Comparison of ENCODE assay signal across 1 cellular context in the genomic region with DNA sequence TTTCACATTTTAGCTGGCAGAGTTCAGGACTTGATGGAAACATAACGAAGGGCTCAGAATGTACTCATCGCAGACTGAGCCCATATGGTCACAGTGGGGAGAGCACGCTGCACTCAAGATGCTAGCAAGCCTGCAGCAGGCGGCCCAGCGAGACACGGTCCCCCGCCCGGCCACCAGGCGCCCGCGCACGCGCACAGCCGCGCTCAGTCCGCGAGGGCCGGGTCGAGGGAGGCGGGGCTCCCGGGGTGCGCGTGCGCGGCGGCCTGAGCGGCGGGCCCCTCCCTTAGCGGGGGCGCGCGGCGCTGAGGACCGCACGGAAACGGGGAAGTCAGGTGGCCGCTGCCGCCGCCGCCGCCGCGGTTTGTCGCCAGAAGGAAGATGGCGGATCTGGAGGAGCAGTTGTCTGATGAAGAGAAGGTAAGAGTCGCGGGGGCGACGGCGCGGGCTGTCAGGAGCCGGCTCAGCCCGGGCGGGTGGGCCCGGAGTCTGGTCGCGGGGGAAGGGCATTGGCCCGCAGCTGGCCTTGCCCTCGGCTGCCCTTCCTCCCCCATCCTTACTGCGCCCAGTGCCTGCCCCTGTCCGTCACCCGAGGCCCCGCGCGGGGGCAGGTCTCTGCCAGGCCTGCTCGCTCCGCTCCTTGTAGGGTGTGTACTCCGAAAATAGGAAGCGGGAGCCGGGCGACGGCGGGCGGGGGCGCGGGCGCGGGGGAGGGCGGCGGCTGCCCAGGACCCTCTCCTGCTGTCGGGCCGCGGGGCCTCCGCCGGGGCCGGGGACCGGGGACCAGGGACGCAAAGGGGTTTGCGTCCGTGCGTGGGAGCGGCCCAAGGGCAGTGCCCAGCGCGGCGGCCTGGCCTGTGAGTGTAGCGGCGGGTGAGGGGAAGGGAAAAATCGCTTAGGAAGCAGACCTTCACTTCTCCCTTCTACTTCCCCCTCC.
A peak's percentile ranks its signal among the peaks of the same experiment; 100 is the strongest.
TF ChIP-seq lines count a peak whose summit lies in the region.

Gene CAPZA2, plus strand, starts transcription at position 354 of the 934 bp plus-strand sequence. Its CDS starts 25 bp downstream, at position 379.

TF ChIP-seq in K562, 482 proteins besides CTCF, POLR2A, EP300 and RAD21 (continued from another document and continues in another):
- TF ChIP-seq FOXM1 (IDR thresholded peaks at IDR 0.05; ENCODE audit: low read depth) (no peak), FOXM1 (CRISPR knock-in tag; IDR thresholded peaks at IDR 0.05; ENCODE audit: low read depth) (peak; percentile 91; the same call in 1 of the 2 replicates), BRF1 (IDR thresholded peaks at IDR 0.05; ENCODE audit: borderline replicate concordance, extremely low read depth, insufficient read length) (no peak), ZNF431 (CRISPR knock-in tag; IDR thresholded peaks at IDR 0.05) (peak; percentile 42), E2F4 (CRISPR knock-in tag; IDR thresholded peaks at IDR 0.05; ENCODE audit: low read depth) (no peak), SIRT6 (IDR thresholded peaks at IDR 0.05; ENCODE audit: low read depth, low read length) (no peak), KAT7 (CRISPR knock-in tag; IDR thresholded peaks at IDR 0.05; ENCODE audit: borderline replicate concordance) (peak; percentile 79; the same call in 1 of the 2 replicates), CREM (IDR thresholded peaks at IDR 0.05; ENCODE audit: low read depth) (peak; percentile 55; the same call in 1 of the 2 replicates), ZNF518B (CRISPR knock-in tag; IDR thresholded peaks at IDR 0.05) (no peak), ZNF589 (CRISPR knock-in tag; IDR thresholded peaks at IDR 0.05; ENCODE audit: low read depth) (no peak), SRSF3 (IDR thresholded peaks at IDR 0.05; ENCODE audit: insufficient read depth, low read length) (peak; percentile 51; the same call in 1 of the 2 replicates), CBFA2T2 (conservative IDR thresholded peaks at IDR 0.05) (peak; percentile 38; the same call in 1 of the 2 replicates), AFF4 (CRISPR knock-in tag; IDR thresholded peaks at IDR 0.05) (peak; percentile 73; the same call in 1 of the 2 replicates), HNRNPUL1 (IDR thresholded peaks at IDR 0.05; ENCODE audit: low read length) (no peak), CCAR2 (IDR thresholded peaks at IDR 0.05; ENCODE audit: low read depth, low read length) (no peak), XRCC5 (IDR thresholded peaks at IDR 0.05; ENCODE audit: low read depth, low read length) (no peak), E2F6 (IDR thresholded peaks at IDR 0.05; ENCODE audit: borderline replicate concordance in 1 of 2, extremely low read depth in 1 of 2, insufficient read depth in 1 of 2, insufficient read length in 1 of 2, low read depth in 1 of 2, low read length in 1 of 2, poor library complexity in 1 of 2, severe bottlenecking in 1 of 2) (peak; percentile 88 to 98), TCF7L2 (IDR thresholded peaks at IDR 0.05; ENCODE audit: low read depth, low read length) (no peak), IRF2 (CRISPR knock-in tag; IDR thresholded peaks at IDR 0.05) (no peak), MYC (IDR thresholded peaks at IDR 0.05; ENCODE audit: low read depth, low read length) (peak; percentile 83), MYC (CRISPR knock-in tag; IDR thresholded peaks at IDR 0.05; ENCODE audit: borderline replicate concordance, low read depth) (no peak), PHF8 (IDR thresholded peaks at IDR 0.05; ENCODE audit: borderline replicate concordance, low read length) (peak; percentile 99), MNT (conservative IDR thresholded peaks at IDR 0.05) (peak; percentile 35 to 63; a peak in 3 of 4 replicates), TGIF2 (CRISPR knock-in tag; IDR thresholded peaks at IDR 0.05) (0 out of 2 replicates have a peak, but pooled peaks have one; percentile 48), ZFX (CRISPR knock-in tag; IDR thresholded peaks at IDR 0.05) (peak; percentile 85), RB1 (IDR thresholded peaks at IDR 0.05; ENCODE audit: low read depth) (peak; percentile 90), ZKSCAN8 (CRISPR knock-in tag; IDR thresholded peaks at IDR 0.05) (no peak), GATAD2A (IDR thresholded peaks at IDR 0.05) (peak; percentile 52; the same call in 1 of the 2 replicates), SUPT5H (IDR thresholded peaks at IDR 0.05) (peak; percentile 95), POLR2AphosphoS5 (IDR thresholded peaks at IDR 0.05; ENCODE audit: control insufficient read depth, insufficient read depth, low read depth, low read length) (peak; percentile 95), MEF2A (IDR thresholded peaks at IDR 0.05; ENCODE audit: control insufficient read depth, low read depth, low read length) (no peak), CBX5 (IDR thresholded peaks at IDR 0.05; ENCODE audit: borderline replicate concordance, low read depth) (0 out of 2 replicates have a peak, but pooled peaks have one; percentile 25), CXXC5 (CRISPR knock-in tag; IDR thresholded peaks at IDR 0.05) (peak; percentile 93), E2F1 (CRISPR knock-in tag; IDR thresholded peaks at IDR 0.05) (peak; percentile 61; the same call in 1 of the 2 replicates)
- TF ChIP-seq, protein P1, sequence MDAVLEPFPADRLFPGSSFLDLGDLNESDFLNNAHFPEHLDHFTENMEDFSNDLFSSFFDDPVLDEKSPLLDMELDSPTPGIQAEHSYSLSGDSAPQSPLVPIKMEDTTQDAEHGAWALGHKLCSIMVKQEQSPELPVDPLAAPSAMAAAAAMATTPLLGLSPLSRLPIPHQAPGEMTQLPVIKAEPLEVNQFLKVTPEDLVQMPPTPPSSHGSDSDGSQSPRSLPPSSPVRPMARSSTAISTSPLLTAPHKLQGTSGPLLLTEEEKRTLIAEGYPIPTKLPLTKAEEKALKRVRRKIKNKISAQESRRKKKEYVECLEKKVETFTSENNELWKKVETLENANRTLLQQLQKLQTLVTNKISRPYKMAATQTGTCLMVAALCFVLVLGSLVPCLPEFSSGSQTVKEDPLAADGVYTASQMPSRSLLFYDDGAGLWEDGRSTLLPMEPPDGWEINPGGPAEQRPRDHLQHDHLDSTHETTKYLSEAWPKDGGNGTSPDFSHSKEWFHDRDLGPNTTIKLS (IDR thresholded peaks at IDR 0.05; ENCODE audit: borderline replicate concordance, low read depth) = peak; percentile 81
- TF ChIP-seq, protein P2, sequence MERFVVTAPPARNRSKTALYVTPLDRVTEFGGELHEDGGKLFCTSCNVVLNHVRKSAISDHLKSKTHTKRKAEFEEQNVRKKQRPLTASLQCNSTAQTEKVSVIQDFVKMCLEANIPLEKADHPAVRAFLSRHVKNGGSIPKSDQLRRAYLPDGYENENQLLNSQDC (CRISPR knock-in tag; IDR thresholded peaks at IDR 0.05) = peak; percentile 97
- TF ChIP-seq, protein P3, sequence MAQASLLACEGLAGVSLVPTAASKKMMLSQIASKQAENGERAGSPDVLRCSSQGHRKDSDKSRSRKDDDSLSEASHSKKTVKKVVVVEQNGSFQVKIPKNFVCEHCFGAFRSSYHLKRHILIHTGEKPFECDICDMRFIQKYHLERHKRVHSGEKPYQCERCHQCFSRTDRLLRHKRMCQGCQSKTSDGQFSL (CRISPR knock-in tag; IDR thresholded peaks at IDR 0.05) = peak; percentile 64
- TF ChIP-seq, protein P3 (tag; IDR thresholded peaks at IDR 0.05) = no peak
- TF ChIP-seq, protein P4, sequence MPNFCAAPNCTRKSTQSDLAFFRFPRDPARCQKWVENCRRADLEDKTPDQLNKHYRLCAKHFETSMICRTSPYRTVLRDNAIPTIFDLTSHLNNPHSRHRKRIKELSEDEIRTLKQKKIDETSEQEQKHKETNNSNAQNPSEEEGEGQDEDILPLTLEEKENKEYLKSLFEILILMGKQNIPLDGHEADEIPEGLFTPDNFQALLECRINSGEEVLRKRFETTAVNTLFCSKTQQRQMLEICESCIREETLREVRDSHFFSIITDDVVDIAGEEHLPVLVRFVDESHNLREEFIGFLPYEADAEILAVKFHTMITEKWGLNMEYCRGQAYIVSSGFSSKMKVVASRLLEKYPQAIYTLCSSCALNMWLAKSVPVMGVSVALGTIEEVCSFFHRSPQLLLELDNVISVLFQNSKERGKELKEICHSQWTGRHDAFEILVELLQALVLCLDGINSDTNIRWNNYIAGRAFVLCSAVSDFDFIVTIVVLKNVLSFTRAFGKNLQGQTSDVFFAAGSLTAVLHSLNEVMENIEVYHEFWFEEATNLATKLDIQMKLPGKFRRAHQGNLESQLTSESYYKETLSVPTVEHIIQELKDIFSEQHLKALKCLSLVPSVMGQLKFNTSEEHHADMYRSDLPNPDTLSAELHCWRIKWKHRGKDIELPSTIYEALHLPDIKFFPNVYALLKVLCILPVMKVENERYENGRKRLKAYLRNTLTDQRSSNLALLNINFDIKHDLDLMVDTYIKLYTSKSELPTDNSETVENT (CRISPR knock-in tag; IDR thresholded peaks at IDR 0.05) = peak; percentile 96
